ENCODE assay signal across 1 cellular context in the genomic region with DNA sequence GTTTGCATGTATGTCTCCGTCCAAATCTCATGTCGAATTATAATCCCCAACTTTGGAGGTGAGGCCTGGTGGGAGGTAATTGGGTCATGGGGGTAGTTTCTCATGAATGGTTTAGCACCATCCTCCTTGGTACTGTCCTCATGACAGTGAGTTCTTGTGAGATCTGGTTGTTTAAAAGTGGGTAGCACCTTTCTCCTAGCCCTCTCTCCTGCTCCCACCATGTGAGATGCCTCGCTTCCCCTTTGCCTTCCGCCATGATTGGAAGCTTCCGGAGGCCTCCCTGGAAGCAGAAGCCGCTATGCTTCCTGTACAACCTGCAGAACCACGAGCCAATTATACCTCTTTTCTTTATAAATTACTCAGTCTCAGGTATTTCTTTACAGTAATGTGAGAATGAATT.
TF ChIP-seq lines count a peak whose summit lies in the region.

No MANE protein-coding gene starts in this region.

TF ChIP-seq in H1, 55 proteins besides CTCF, POLR2A, EP300 and RAD21:
- TF ChIP-seq PHF8 (conservative IDR thresholded peaks at IDR 0.05; ENCODE audit: low read depth, low read length): no peak
- TF ChIP-seq EZH2 (IDR thresholded peaks at IDR 0.05; ENCODE audit: low read depth, low read length, severe bottlenecking): no peak
- no peak for TF ChIP-seq CBX5 (IDR thresholded peaks at IDR 0.05; ENCODE audit: low read depth, low read length)
- TF ChIP-seq RXRA (IDR thresholded peaks at IDR 0.05; ENCODE audit: insufficient read depth, low read depth, low read length): no peak
- TF ChIP-seq SP2 (IDR thresholded peaks at IDR 0.05; ENCODE audit: low read length): no peak
